ENCODE assay signal across 21 cellular contexts in the genomic region with DNA sequence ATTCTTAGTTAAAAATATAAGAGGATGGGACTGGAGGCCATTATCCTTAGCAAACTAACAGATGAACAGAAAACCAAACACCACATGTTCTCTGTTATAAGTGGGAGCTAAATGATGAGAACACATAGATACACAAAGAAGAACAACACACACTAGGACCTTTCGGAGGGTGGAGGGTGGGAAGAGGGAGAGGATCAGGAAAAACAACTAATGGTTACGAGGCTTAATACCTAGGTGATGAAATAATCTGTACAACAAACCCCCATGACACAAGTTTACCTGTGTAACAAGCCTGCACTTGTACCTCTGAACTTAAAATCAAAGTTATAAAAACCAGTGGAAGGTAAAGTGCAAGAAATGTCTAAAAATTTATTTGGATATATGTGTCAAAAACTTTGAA.
DNase-seq lines count a peak whose midpoint lies in the region; ATAC-seq, FAIRE-seq and TF ChIP-seq lines count a peak whose summit lies in the region.
"Had no signal": no experiment of that assay in that cellular context is flagged by ENCODE, and none has a peak within 500 bp of the region (broad histone marks: within the 10 kb centered on the region; RNA-seq: fewer than 3 reads in every experiment).

No MANE protein-coding gene starts in this region.

- FAIRE-seq in bronchial epithelial cell (lab: Jason Lieb, UNC) (no peak), D721Med (lab: Jason Lieb, UNC) (no peak)
- FAIRE-seq: A549, GM12891, GM18507 had no signal

- DNase-seq in bronchial epithelial cell (ENCODE audit: low read depth) (peak; percentile 82), epithelial cell of prostate (ENCODE audit: low read depth, low spot score) (peak; percentile 5), lower lobe of right lung (no peak), D721Med (ENCODE audit: insufficient read length, low spot score) (no peak)
- DNase-seq: 8988T; ACHN; AML-193; BE2C; CD4-positive, alpha-beta T cell; CD8-positive, alpha-beta memory T cell; DMS79 treated with DMSO at 0.1 percent for 48 hours; GF-D8; H9 had no signal

- ATAC-seq in HG03520 (IDR thresholded peaks at IDR 0.05; ENCODE audit: unreplicated experiment) (no peak), lower lobe of right lung (no peak)
- ATAC-seq: A549, GM23338, HCT116 had no signal

- intact Hi-C loops in lower lobe of right lung (cut with DNase I) = no loop called here

- H3K36me3 ChIP-seq in bronchial epithelial cell (ENCODE audit: control insufficient read depth, insufficient read depth, low read length) (no peaks in the 10 kb centered on the region), neuron (ENCODE audit: insufficient read depth, low read length) (no peaks in the 10 kb centered on the region), lower lobe of right lung (no peaks in the 10 kb centered on the region)
- H3K36me3 ChIP-seq: BE2C; BLaER1 treated with 17β-estradiol and CSF1 and Interleukin-3, amounts not matched to agents 10 nM and 100 nM had no signal

- H3K27ac ChIP-seq in epithelial cell of prostate (peak overlapping the region; percentile 46), lower lobe of right lung (no peak overlapping the region)
- H3K27ac ChIP-seq: A549; BLaER1 treated with 17β-estradiol and CSF1 and Interleukin-3, amounts not matched to agents 10 nM and 100 nM had no signal

- TF ChIP-seq CTCF in bronchial epithelial cell (IDR thresholded peaks at IDR 0.05; ENCODE audit: insufficient read depth, low read length, severe bottlenecking) = no peak
- no peak for TF ChIP-seq CTCF in lower lobe of right lung (IDR thresholded peaks at IDR 0.05)
- TF ChIP-seq CTCF in D721Med (IDR thresholded peaks at IDR 0.05; ENCODE audit: insufficient read depth, missing control alignments) = no peak

- peak overlapping the region; percentile 36 for H2AFZ ChIP-seq in neuron (ENCODE audit: low read depth, low read length)
- H2AFZ ChIP-seq: GM23338 had no signal

- H3K9me3 ChIP-seq in neuron (ENCODE audit: low read length) = no peaks in the 10 kb centered on the region
- peaks cover 5% of the 10 kb centered on the region for H3K9me3 ChIP-seq in lower lobe of right lung
- H3K9me3 ChIP-seq: A549; BE2C; BLaER1 treated with 17β-estradiol and CSF1 and Interleukin-3, amounts not matched to agents 10 nM and 100 nM had no signal

- H3K4me3 ChIP-seq in bronchial epithelial cell (ENCODE audit: low read depth, low read length) = no peak overlapping the region
- no peak overlapping the region for H3K4me3 ChIP-seq in neuron (ENCODE audit: low read length)
- H3K4me3 ChIP-seq in lower lobe of right lung = no peak overlapping the region
- H3K4me3 ChIP-seq: A549; BLaER1 treated with 17β-estradiol and CSF1 and Interleukin-3, amounts not matched to agents 10 nM and 100 nM; GM23338 had no signal

- no peaks in the 10 kb centered on the region for H3K27me3 ChIP-seq in bronchial epithelial cell (ENCODE audit: control insufficient read depth, insufficient read depth, low read length)
- H3K27me3 ChIP-seq in neuron (ENCODE audit: insufficient read depth, low read length) = no peaks in the 10 kb centered on the region
- no peaks in the 10 kb centered on the region for H3K27me3 ChIP-seq in lower lobe of right lung (ENCODE audit: low read depth)
- H3K27me3 ChIP-seq: BE2C; BLaER1 treated with 17β-estradiol and CSF1 and Interleukin-3, amounts not matched to agents 10 nM and 100 nM had no signal

- H3K4me1 ChIP-seq in neuron (ENCODE audit: insufficient read depth, low read length) (peaks cover 7% of the 10 kb centered on the region), lower lobe of right lung (no peaks in the 10 kb centered on the region)
- H3K4me1 ChIP-seq: A549; BE2C; BLaER1 treated with 17β-estradiol and CSF1 and Interleukin-3, amounts not matched to agents 10 nM and 100 nM had no signal

Comparison
In these comparisons a context has a peak if more than half of its experiments do, and no peak if none do; other contexts are left out.
1. DNase-seq: peak in bronchial epithelial cell (single experiment) and epithelial cell of prostate (single experiment); none in lower lobe of right lung (single experiment) and D721Med (single experiment).